1 cellular context compared by ENCODE assay signal in the genomic region with DNA sequence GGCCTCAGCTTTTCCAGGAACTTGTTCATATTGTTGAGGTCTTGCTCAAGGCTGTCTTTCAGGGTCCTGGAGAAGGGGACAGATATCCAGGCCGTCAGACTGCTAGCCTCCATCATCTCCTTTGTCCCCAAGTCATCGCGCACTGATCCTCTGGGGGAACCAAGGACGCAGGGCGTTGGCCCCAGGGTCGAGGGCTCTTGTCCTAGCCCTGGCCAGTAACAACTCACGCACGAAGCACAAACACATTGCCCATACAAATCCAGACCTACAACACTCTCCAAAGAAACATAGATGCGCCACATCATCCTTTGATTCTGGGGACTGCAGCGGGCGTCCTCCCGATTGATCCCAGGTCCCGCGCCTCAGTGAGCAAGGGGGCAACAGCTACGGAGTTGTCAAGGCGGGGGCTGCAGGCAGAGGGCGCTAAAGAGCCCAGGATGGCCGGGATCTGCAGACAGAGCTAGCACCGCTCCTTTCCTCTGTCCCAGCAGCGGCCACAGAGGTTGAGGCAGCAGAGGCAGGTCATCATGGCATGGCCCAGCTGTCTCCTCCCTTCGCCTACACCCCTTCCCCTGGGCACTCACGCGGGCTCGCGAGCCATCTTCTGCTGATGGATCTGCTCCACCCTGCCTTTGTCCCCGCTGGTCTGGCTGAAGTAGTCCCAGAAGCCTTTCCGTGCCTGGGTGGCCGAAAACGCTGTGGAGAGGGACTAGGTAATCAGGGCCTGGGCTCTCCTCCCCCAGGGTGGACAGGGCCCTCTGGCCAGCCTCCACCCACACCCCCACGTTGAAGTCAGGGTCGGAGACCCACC.
TF ChIP-seq lines count a peak whose summit lies in the region.

No MANE protein-coding gene starts in this region.

TF ChIP-seq in HepG2, 621 proteins besides CTCF, POLR2A, EP300 and RAD21 (continued from another document and continues in another):
- TF ChIP-seq, protein P1, sequence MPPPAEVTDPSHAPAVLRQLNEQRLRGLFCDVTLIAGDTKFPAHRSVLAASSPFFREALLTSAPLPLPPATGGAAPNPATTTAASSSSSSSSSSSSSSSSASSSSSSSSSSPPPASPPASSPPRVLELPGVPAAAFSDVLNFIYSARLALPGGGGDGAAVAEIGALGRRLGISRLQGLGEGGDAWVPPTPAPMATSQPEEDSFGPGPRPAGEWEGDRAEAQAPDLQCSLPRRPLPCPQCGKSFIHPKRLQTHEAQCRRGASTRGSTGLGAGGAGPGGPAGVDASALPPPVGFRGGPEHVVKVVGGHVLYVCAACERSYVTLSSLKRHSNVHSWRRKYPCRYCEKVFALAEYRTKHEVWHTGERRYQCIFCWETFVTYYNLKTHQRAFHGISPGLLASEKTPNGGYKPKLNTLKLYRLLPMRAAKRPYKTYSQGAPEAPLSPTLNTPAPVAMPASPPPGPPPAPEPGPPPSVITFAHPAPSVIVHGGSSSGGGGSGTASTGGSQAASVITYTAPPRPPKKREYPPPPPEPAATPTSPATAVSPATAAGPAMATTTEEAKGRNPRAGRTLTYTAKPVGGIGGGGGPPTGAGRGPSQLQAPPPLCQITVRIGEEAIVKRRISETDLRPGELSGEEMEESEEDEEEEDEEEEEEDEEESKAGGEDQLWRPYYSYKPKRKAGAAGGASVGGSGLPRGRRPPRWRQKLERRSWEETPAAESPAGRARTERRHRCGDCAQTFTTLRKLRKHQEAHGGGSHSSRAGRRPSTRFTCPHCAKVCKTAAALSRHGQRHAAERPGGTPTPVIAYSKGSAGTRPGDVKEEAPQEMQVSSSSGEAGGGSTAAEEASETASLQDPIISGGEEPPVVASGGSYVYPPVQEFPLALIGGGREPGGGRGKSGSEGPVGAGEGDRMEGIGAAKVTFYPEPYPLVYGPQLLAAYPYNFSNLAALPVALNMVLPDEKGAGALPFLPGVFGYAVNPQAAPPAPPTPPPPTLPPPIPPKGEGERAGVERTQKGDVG (CRISPR knock-in tag; IDR thresholded peaks at IDR 0.05; ENCODE audit: borderline replicate concordance): peak; percentile 82; the same call in 1 of the 2 replicates
- TF ChIP-seq, protein P2, sequence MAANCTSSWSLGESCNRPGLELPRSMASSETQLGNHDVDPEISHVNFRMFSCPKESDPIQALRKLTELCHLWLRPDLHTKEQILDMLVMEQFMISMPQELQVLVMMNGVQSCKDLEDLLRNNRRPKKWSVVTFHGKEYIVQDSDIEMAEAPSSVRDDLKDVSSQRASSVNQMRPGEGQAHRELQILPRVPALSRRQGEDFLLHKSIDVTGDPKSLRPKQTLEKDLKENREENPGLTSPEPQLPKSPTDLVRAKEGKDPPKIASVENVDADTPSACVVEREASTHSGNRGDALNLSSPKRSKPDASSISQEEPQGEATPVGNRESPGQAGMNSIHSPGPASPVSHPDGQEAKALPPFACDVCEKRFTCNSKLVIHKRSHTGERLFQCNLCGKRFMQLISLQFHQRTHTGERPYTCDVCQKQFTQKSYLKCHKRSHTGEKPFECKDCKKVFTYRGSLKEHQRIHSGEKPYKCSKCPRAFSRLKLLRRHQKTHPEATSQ (CRISPR knock-in tag; IDR thresholded peaks at IDR 0.05; ENCODE audit: borderline replicate concordance): 0 out of 2 replicates have a peak, but pooled peaks have one; percentile 21
- TF ChIP-seq ZNF720 (CRISPR knock-in tag; IDR thresholded peaks at IDR 0.05) (no peak), POLR2AphosphoS5 (IDR thresholded peaks at IDR 0.05; ENCODE audit: low read depth, low read length) (peak; percentile 68), TARDBP (CRISPR knock-in tag; IDR thresholded peaks at IDR 0.05) (peak; percentile 51; the same call in 1 of the 2 replicates), KLF6 (CRISPR knock-in tag; IDR thresholded peaks at IDR 0.05) (peak; percentile 83; the same call in 1 of the 2 replicates), ZNF232 (CRISPR knock-in tag; IDR thresholded peaks at IDR 0.05; ENCODE audit: borderline replicate concordance) (0 out of 2 replicates have a peak, but pooled peaks have one; percentile 48), ZNF772 (CRISPR knock-in tag; IDR thresholded peaks at IDR 0.05) (peak; percentile 65; the same call in 1 of the 2 replicates), ZNF337 (CRISPR knock-in tag; IDR thresholded peaks at IDR 0.05; ENCODE audit: borderline replicate concordance, low read depth) (peak; percentile 85; the same call in 1 of the 2 replicates), ZNF670 (CRISPR knock-in tag; IDR thresholded peaks at IDR 0.05; ENCODE audit: borderline replicate concordance) (peak; percentile 60; the same call in 1 of the 2 replicates), HINFP (CRISPR knock-in tag; IDR thresholded peaks at IDR 0.05; ENCODE audit: low read depth) (0 out of 2 replicates have a peak, but pooled peaks have one; percentile 23), YY1 (IDR thresholded peaks at IDR 0.05; ENCODE audit: insufficient read depth, insufficient replicate concordance, low read depth, low read length) (peak; percentile 73), BHLHE40 (IDR thresholded peaks at IDR 0.05; ENCODE audit: low read length) (no peak), ZNF138 (CRISPR knock-in tag; IDR thresholded peaks at IDR 0.05; ENCODE audit: low read depth) (0 out of 2 replicates have a peak, but pooled peaks have one; percentile 36), ZNF550 (CRISPR knock-in tag; IDR thresholded peaks at IDR 0.05; ENCODE audit: borderline replicate concordance) (0 out of 2 replicates have a peak, but pooled peaks have one; percentile 68), FOXO1 (CRISPR knock-in tag; IDR thresholded peaks at IDR 0.05) (peak; percentile 68), FOXK1 (CRISPR knock-in tag; IDR thresholded peaks at IDR 0.05; ENCODE audit: borderline replicate concordance, low read depth) (peak; percentile 29; the same call in 1 of the 2 replicates), KAT8 (CRISPR knock-in tag; IDR thresholded peaks at IDR 0.05) (peak; percentile 57; the same call in 1 of the 2 replicates), TMF1 (CRISPR knock-in tag; IDR thresholded peaks at IDR 0.05; ENCODE audit: low read depth) (peak; percentile 50), MEIS2 (CRISPR knock-in tag; IDR thresholded peaks at IDR 0.05) (peak; percentile 64; the same call in 1 of the 2 replicates), MIER3 (CRISPR knock-in tag; IDR thresholded peaks at IDR 0.05; ENCODE audit: borderline replicate concordance) (0 out of 2 replicates have a peak, but pooled peaks have one; percentile 72), GZF1 (CRISPR knock-in tag; IDR thresholded peaks at IDR 0.05) (0 out of 2 replicates have a peak, but pooled peaks have one; percentile 33), SALL2 (CRISPR knock-in tag; IDR thresholded peaks at IDR 0.05) (peak; percentile 84; the same call in 1 of the 2 replicates), ZNF766 (CRISPR knock-in tag; IDR thresholded peaks at IDR 0.05; ENCODE audit: borderline replicate concordance) (0 out of 2 replicates have a peak, but pooled peaks have one; percentile 24), HNRNPLL (IDR thresholded peaks at IDR 0.05; ENCODE audit: low read depth, low read length, poor library complexity, severe bottlenecking) (peak; percentile 38), ZNF740 (CRISPR knock-in tag; IDR thresholded peaks at IDR 0.05) (peak; percentile 64; the same call in 1 of the 2 replicates)
- TF ChIP-seq, protein P3, sequence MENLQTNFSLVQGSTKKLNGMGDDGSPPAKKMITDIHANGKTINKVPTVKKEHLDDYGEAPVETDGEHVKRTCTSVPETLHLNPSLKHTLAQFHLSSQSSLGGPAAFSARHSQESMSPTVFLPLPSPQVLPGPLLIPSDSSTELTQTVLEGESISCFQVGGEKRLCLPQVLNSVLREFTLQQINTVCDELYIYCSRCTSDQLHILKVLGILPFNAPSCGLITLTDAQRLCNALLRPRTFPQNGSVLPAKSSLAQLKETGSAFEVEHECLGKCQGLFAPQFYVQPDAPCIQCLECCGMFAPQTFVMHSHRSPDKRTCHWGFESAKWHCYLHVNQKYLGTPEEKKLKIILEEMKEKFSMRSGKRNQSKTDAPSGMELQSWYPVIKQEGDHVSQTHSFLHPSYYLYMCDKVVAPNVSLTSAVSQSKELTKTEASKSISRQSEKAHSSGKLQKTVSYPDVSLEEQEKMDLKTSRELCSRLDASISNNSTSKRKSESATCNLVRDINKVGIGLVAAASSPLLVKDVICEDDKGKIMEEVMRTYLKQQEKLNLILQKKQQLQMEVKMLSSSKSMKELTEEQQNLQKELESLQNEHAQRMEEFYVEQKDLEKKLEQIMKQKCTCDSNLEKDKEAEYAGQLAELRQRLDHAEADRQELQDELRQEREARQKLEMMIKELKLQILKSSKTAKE (CRISPR knock-in tag; IDR thresholded peaks at IDR 0.05; ENCODE audit: borderline replicate concordance): peak; percentile 51; the same call in 1 of the 2 replicates
- TF ChIP-seq, protein P4, sequence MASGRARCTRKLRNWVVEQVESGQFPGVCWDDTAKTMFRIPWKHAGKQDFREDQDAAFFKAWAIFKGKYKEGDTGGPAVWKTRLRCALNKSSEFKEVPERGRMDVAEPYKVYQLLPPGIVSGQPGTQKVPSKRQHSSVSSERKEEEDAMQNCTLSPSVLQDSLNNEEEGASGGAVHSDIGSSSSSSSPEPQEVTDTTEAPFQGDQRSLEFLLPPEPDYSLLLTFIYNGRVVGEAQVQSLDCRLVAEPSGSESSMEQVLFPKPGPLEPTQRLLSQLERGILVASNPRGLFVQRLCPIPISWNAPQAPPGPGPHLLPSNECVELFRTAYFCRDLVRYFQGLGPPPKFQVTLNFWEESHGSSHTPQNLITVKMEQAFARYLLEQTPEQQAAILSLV (CRISPR knock-in tag; IDR thresholded peaks at IDR 0.05; ENCODE audit: borderline replicate concordance): peak; percentile 35; the same call in 1 of the 2 replicates
- TF ChIP-seq, protein P5, sequence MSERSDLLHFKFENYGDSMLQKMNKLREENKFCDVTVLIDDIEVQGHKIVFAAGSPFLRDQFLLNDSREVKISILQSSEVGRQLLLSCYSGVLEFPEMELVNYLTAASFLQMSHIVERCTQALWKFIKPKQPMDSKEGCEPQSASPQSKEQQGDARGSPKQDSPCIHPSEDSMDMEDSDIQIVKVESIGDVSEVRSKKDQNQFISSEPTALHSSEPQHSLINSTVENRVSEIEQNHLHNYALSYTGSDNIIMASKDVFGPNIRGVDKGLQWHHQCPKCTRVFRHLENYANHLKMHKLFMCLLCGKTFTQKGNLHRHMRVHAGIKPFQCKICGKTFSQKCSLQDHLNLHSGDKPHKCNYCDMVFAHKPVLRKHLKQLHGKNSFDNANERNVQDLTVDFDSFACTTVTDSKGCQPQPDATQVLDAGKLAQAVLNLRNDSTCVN (CRISPR knock-in tag; IDR thresholded peaks at IDR 0.05; ENCODE audit: borderline replicate concordance): no peak
- TF ChIP-seq, protein P6, sequence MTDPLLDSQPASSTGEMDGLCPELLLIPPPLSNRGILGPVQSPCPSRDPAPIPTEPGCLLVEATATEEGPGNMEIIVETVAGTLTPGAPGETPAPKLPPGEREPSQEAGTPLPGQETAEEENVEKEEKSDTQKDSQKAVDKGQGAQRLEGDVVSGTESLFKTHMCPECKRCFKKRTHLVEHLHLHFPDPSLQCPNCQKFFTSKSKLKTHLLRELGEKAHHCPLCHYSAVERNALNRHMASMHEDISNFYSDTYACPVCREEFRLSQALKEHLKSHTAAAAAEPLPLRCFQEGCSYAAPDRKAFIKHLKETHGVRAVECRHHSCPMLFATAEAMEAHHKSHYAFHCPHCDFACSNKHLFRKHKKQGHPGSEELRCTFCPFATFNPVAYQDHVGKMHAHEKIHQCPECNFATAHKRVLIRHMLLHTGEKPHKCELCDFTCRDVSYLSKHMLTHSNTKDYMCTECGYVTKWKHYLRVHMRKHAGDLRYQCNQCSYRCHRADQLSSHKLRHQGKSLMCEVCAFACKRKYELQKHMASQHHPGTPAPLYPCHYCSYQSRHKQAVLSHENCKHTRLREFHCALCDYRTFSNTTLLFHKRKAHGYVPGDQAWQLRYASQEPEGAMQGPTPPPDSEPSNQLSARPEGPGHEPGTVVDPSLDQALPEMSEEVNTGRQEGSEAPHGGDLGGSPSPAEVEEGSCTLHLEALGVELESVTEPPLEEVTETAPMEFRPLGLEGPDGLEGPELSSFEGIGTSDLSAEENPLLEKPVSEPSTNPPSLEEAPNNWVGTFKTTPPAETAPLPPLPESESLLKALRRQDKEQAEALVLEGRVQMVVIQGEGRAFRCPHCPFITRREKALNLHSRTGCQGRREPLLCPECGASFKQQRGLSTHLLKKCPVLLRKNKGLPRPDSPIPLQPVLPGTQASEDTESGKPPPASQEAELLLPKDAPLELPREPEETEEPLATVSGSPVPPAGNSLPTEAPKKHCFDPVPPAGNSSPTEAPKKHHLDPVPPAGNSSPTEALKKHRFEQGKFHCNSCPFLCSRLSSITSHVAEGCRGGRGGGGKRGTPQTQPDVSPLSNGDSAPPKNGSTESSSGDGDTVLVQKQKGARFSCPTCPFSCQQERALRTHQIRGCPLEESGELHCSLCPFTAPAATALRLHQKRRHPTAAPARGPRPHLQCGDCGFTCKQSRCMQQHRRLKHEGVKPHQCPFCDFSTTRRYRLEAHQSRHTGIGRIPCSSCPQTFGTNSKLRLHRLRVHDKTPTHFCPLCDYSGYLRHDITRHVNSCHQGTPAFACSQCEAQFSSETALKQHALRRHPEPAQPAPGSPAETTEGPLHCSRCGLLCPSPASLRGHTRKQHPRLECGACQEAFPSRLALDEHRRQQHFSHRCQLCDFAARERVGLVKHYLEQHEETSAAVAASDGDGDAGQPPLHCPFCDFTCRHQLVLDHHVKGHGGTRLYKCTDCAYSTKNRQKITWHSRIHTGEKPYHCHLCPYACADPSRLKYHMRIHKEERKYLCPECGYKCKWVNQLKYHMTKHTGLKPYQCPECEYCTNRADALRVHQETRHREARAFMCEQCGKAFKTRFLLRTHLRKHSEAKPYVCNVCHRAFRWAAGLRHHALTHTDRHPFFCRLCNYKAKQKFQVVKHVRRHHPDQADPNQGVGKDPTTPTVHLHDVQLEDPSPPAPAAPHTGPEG (CRISPR knock-in tag; IDR thresholded peaks at IDR 0.05): 0 out of 2 replicates have a peak, but pooled peaks have one; percentile 25
- TF ChIP-seq, protein P7, sequence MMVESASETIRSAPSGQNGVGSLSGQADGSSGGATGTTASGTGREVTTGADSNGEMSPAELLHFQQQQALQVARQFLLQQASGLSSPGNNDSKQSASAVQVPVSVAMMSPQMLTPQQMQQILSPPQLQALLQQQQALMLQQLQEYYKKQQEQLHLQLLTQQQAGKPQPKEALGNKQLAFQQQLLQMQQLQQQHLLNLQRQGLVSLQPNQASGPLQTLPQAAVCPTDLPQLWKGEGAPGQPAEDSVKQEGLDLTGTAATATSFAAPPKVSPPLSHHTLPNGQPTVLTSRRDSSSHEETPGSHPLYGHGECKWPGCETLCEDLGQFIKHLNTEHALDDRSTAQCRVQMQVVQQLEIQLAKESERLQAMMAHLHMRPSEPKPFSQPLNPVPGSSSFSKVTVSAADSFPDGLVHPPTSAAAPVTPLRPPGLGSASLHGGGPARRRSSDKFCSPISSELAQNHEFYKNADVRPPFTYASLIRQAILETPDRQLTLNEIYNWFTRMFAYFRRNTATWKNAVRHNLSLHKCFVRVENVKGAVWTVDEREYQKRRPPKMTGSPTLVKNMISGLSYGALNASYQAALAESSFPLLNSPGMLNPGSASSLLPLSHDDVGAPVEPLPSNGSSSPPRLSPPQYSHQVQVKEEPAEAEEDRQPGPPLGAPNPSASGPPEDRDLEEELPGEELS (CRISPR knock-in tag; IDR thresholded peaks at IDR 0.05): peak; percentile 44; the same call in 1 of the 2 replicates
